In genomic region chr6:21733311-21733710, GRCh38 we compare ENCODE assay signal across 25 cellular contexts.
DNase-seq lines count a peak whose midpoint lies in the region; ATAC-seq and TF ChIP-seq lines count a peak whose summit lies in the region.
"Had no signal": no experiment of that assay in that cellular context is flagged by ENCODE, and none has a peak within 500 bp of the region (broad histone marks: within the 10 kb centered on the region; RNA-seq: fewer than 3 reads in every experiment).

No MANE protein-coding gene starts in this region.

- intact Hi-C loops in sigmoid colon (cut with DNase I): no loop called here

- 72 to 85% methylated on average over 1 of the region's 1 CpG for WGBS in sigmoid colon, 2 donors

- no peak overlapping the region for H3K9ac ChIP-seq in HUES48 (ENCODE audit: low read depth, low read length)
- H3K9ac ChIP-seq: KMS-11 had no signal

- H3K9me3 ChIP-seq in HUES48 (ENCODE audit: control insufficient read depth, insufficient read depth, low read length): no peaks in the 10 kb centered on the region
- no peaks in the 10 kb centered on the region for H3K9me3 ChIP-seq in sigmoid colon
- H3K9me3 ChIP-seq: mucosa of descending colon, suprapubic skin, uterus had no signal

- no peak for TF ChIP-seq CTCF in sigmoid colon (IDR thresholded peaks at IDR 0.05)

- peak overlapping the region; percentile 31 for H3K27ac ChIP-seq in HUES48 (ENCODE audit: low read depth, low read length)
- peak overlapping the region; percentile 1 to 76 (median 72) for H3K27ac ChIP-seq in sigmoid colon
- H3K27ac ChIP-seq: dorsolateral prefrontal cortex, hepatocyte, KMS-11, suprapubic skin, uterus had no signal

- H3K27me3 ChIP-seq in HUES48 (ENCODE audit: control insufficient read depth, insufficient read depth, low read length) (no peaks in the 10 kb centered on the region), sigmoid colon (no peaks in the 10 kb centered on the region)
- H3K27me3 ChIP-seq: dorsolateral prefrontal cortex, hepatocyte, suprapubic skin, uterus had no signal

- no peak overlapping the region for H3K4me3 ChIP-seq in HUES48 (ENCODE audit: low read depth, low read length)
- H3K4me3 ChIP-seq in sigmoid colon: no peak overlapping the region
- H3K4me3 ChIP-seq: dorsolateral prefrontal cortex, hepatocyte, mucosa of descending colon, suprapubic skin, uterus had no signal

- H3K4me1 ChIP-seq in HUES48 (ENCODE audit: control insufficient read depth, insufficient read depth, low read length): peaks cover 65% of the 10 kb centered on the region
- peaks cover 0 to 54% (median 31%) of the 10 kb centered on the region in 4 donors for H3K4me1 ChIP-seq in sigmoid colon
- H3K4me1 ChIP-seq: suprapubic skin, uterus had no signal

- DNase-seq in foreskin melanocyte: peak; percentile 31
- DNase-seq in sigmoid colon: no peak
- DNase-seq in NCI-H1048 (lab: John Stamatoyannopoulos, UW): no peak
- DNase-seq in stimulated activated naive CD4-positive, alpha-beta T cell treated with Interleukin-2 at 50 U/mL for 16 hours (lab: John Stamatoyannopoulos, UW): no peak
- DNase-seq: activated B cell treated with CpG ODN at 0.5 μM for 24 hours; activated CD4-positive, alpha-beta memory T cell treated with anti-CD3 and anti-CD28 coated beads, Interleukin-2, amount 10 ng/mL, durations not matched to agents 7 days and 5 days; activated naive CD4-positive, alpha-beta T cell; activated T-cell treated with anti-CD3 and anti-CD28 coated beads for 4 hours; amniotic stem cell; CD8-positive, alpha-beta memory T cell; central memory CD4-positive, alpha-beta T cell; dorsolateral prefrontal cortex; mucosa of descending colon; NCI-H1930; NCI-H446; NK-92 treated with Interleukin-12 subunit alpha and Interleukin-12 subunit beta, amount 100 ng/mL, for 24 hours; RPMI8226; T-helper 9 cell; uterus had no signal

- TF ChIP-seq POLR2A in sigmoid colon (IDR thresholded peaks at IDR 0.05): no peak

- H3K36me3 ChIP-seq in HUES48 (ENCODE audit: control insufficient read depth, insufficient read depth, low read length) (no peaks in the 10 kb centered on the region), sigmoid colon (no peaks in the 10 kb centered on the region)
- H3K36me3 ChIP-seq: suprapubic skin, uterus had no signal

- ATAC-seq in SK-N-SH treated with all-trans-retinoic acid at 6 μM for 48 hours (peak; percentile 52), GM21576 (IDR thresholded peaks at IDR 0.05; ENCODE audit: unreplicated experiment) (no peak)
- ATAC-seq: mucosa of descending colon had no signal

- TF ChIP-seq EP300 in sigmoid colon (IDR thresholded peaks at IDR 0.05): no peak

TF ChIP-seq in SK-N-SH treated with all-trans-retinoic acid at 6 μM for 48 hours, 23 proteins besides CTCF, POLR2A, EP300 and RAD21:
- no peak for TF ChIP-seq ZC3H10 (CRISPR knock-in tag; IDR thresholded peaks at IDR 0.05)
- no peak for TF ChIP-seq PPARA (CRISPR knock-in tag; IDR thresholded peaks at IDR 0.05; ENCODE audit: borderline replicate concordance)
- TF ChIP-seq RARB (CRISPR knock-in tag; IDR thresholded peaks at IDR 0.05): no peak
- TF ChIP-seq ZNF565 (CRISPR knock-in tag; conservative IDR thresholded peaks at IDR 0.05; ENCODE audit: low read depth): no peak
- no peak for TF ChIP-seq ISL1 (CRISPR knock-in tag; IDR thresholded peaks at IDR 0.05)
- no peak for TF ChIP-seq CSRNP3 (CRISPR knock-in tag; IDR thresholded peaks at IDR 0.05)
- no peak for TF ChIP-seq ZFP3 (CRISPR knock-in tag; IDR thresholded peaks at IDR 0.05)
- no peak for TF ChIP-seq OSR1 (CRISPR knock-in tag; IDR thresholded peaks at IDR 0.05)
- TF ChIP-seq TSHZ2 (CRISPR knock-in tag; IDR thresholded peaks at IDR 0.05): no peak
- no peak for TF ChIP-seq ZNF70 (CRISPR knock-in tag; IDR thresholded peaks at IDR 0.05)
- no peak for TF ChIP-seq ZFP30 (CRISPR knock-in tag; IDR thresholded peaks at IDR 0.05)
- no peak for TF ChIP-seq ZNF8 (CRISPR knock-in tag; IDR thresholded peaks at IDR 0.05)
- no peak for TF ChIP-seq BACH2 (CRISPR knock-in tag; IDR thresholded peaks at IDR 0.05; ENCODE audit: borderline replicate concordance)
- no peak for TF ChIP-seq ESRRG (CRISPR knock-in tag; IDR thresholded peaks at IDR 0.05)
- no peak for TF ChIP-seq PATZ1 (CRISPR knock-in tag; IDR thresholded peaks at IDR 0.05; ENCODE audit: borderline replicate concordance)
- no peak for TF ChIP-seq GLIS3 (CRISPR knock-in tag; IDR thresholded peaks at IDR 0.05)
- no peak for TF ChIP-seq CSDC2 (CRISPR knock-in tag; IDR thresholded peaks at IDR 0.05)
- TF ChIP-seq POU6F1 (CRISPR knock-in tag; IDR thresholded peaks at IDR 0.05; ENCODE audit: borderline replicate concordance, low read depth): no peak
- TF ChIP-seq TCF4 (CRISPR knock-in tag; IDR thresholded peaks at IDR 0.05; ENCODE audit: borderline replicate concordance): no peak
- no peak for TF ChIP-seq TOX (CRISPR knock-in tag; IDR thresholded peaks at IDR 0.05; ENCODE audit: borderline replicate concordance)
